In the genomic region with DNA sequence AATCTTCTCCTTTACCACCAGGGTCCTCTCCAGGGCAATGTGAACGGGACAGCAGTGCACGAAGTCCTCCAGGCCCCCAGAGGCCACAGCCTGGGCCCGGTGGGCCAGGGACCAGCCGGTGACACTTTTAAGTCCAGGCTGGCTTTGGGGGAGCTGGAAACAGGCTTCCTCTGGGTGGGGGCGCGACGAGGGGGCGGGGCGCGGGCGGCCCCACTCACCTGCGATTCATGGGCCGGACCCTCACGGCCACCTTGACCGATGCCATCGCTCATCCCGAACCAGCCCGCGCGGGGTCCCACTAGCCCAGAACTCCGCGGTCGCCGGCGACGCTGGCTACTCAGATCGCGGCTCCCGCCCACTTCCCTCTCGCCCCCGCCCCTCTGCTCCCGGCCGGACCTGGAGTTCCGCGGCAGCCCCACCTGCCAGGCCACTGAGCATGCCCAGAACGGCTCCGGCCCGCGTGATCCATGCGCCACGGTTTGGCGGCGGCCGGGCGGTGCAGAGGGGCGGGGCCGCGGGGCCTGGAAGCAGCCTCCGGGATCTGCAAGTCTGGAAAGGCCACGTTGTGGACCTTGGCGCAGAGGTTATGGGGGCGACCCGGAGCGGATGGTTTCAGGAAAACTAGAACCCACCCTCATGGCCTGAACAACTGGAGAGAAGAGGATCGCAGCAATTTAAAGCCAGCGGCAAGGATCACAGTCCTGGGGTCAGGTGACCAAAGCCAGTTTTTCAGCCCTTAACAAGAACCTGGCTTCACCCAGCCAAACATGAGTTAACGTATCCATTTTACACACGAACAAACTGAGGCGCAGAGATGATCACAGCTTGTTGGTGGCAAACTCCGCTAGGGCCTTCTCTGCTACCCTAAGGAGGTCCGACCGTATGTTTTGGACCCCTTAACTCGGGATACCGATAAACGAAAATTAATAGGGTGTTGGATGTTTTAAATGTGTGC, we compare ENCODE assay signal across 1 cellular context.
A peak's percentile ranks its signal among the peaks of the same experiment; 100 is the strongest.
TF ChIP-seq lines count a peak whose summit lies in the region.

A gene with protein sequence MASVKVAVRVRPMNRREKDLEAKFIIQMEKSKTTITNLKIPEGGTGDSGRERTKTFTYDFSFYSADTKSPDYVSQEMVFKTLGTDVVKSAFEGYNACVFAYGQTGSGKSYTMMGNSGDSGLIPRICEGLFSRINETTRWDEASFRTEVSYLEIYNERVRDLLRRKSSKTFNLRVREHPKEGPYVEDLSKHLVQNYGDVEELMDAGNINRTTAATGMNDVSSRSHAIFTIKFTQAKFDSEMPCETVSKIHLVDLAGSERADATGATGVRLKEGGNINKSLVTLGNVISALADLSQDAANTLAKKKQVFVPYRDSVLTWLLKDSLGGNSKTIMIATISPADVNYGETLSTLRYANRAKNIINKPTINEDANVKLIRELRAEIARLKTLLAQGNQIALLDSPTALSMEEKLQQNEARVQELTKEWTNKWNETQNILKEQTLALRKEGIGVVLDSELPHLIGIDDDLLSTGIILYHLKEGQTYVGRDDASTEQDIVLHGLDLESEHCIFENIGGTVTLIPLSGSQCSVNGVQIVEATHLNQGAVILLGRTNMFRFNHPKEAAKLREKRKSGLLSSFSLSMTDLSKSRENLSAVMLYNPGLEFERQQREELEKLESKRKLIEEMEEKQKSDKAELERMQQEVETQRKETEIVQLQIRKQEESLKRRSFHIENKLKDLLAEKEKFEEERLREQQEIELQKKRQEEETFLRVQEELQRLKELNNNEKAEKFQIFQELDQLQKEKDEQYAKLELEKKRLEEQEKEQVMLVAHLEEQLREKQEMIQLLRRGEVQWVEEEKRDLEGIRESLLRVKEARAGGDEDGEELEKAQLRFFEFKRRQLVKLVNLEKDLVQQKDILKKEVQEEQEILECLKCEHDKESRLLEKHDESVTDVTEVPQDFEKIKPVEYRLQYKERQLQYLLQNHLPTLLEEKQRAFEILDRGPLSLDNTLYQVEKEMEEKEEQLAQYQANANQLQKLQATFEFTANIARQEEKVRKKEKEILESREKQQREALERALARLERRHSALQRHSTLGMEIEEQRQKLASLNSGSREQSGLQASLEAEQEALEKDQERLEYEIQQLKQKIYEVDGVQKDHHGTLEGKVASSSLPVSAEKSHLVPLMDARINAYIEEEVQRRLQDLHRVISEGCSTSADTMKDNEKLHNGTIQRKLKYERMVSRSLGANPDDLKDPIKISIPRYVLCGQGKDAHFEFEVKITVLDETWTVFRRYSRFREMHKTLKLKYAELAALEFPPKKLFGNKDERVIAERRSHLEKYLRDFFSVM (N-terminal part only) (minus strand): TSS at position 438 of the 955 bp plus-strand sequence. CDS start 173 bp downstream, at position 265.

TF ChIP-seq in HepG2, 621 proteins besides CTCF, POLR2A, EP300 and RAD21 (continued from another document and continues in another):
- TF ChIP-seq, protein P1, sequence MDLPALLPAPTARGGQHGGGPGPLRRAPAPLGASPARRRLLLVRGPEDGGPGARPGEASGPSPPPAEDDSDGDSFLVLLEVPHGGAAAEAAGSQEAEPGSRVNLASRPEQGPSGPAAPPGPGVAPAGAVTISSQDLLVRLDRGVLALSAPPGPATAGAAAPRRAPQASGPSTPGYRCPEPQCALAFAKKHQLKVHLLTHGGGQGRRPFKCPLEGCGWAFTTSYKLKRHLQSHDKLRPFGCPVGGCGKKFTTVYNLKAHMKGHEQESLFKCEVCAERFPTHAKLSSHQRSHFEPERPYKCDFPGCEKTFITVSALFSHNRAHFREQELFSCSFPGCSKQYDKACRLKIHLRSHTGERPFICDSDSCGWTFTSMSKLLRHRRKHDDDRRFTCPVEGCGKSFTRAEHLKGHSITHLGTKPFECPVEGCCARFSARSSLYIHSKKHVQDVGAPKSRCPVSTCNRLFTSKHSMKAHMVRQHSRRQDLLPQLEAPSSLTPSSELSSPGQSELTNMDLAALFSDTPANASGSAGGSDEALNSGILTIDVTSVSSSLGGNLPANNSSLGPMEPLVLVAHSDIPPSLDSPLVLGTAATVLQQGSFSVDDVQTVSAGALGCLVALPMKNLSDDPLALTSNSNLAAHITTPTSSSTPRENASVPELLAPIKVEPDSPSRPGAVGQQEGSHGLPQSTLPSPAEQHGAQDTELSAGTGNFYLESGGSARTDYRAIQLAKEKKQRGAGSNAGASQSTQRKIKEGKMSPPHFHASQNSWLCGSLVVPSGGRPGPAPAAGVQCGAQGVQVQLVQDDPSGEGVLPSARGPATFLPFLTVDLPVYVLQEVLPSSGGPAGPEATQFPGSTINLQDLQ (CRISPR knock-in tag; IDR thresholded peaks at IDR 0.05): no peak
- TF ChIP-seq ZNF547 (CRISPR knock-in tag; IDR thresholded peaks at IDR 0.05) (peak; percentile 96), ZNF670 (CRISPR knock-in tag; IDR thresholded peaks at IDR 0.05; ENCODE audit: borderline replicate concordance) (peak; percentile 100), GLI4 (CRISPR knock-in tag; IDR thresholded peaks at IDR 0.05; ENCODE audit: borderline replicate concordance) (no peak; the same call in none of the 2 replicates), ISX (CRISPR knock-in tag; conservative IDR thresholded peaks at IDR 0.05) (no peak), SMAD3 (CRISPR knock-in tag; IDR thresholded peaks at IDR 0.05) (peak; percentile 93), NCOA1 (CRISPR knock-in tag; IDR thresholded peaks at IDR 0.05) (peak; percentile 93; the same call in 1 of the 2 replicates), THYN1 (CRISPR knock-in tag; IDR thresholded peaks at IDR 0.05; ENCODE audit: borderline replicate concordance, low read depth) (peak; percentile 66; the same call in 1 of the 2 replicates), IRF2 (CRISPR knock-in tag; IDR thresholded peaks at IDR 0.05) (peak; percentile 95; the same call in 1 of the 2 replicates), RFX5 (IDR thresholded peaks at IDR 0.05; ENCODE audit: low read depth, low read length) (peak; percentile 72), GTF3A (CRISPR knock-in tag; conservative IDR thresholded peaks at IDR 0.05) (no peak), ZNF761 (CRISPR knock-in tag; conservative IDR thresholded peaks at IDR 0.05) (0 out of 2 replicates have a peak, but pooled peaks have one; percentile 44), PAF1 (CRISPR knock-in tag; IDR thresholded peaks at IDR 0.05) (no peak), BHLHE40 (IDR thresholded peaks at IDR 0.05; ENCODE audit: low read length) (peak; percentile 55), AKAP8 (CRISPR knock-in tag; IDR thresholded peaks at IDR 0.05) (0 out of 2 replicates have a peak, but pooled peaks have one; percentile 34), ZFP1 (CRISPR knock-in tag; IDR thresholded peaks at IDR 0.05) (peak; percentile 80; the same call in 1 of the 2 replicates), JUN (CRISPR knock-in tag; IDR thresholded peaks at IDR 0.05) (0 out of 2 replicates have a peak, but pooled peaks have one; percentile 24), KLF13 (CRISPR knock-in tag; IDR thresholded peaks at IDR 0.05) (no peak), SNRNP70 (IDR thresholded peaks at IDR 0.05; ENCODE audit: low read depth, low read length) (no peak), ZNF274 (CRISPR knock-in tag; IDR thresholded peaks at IDR 0.05) (peak; percentile 99; the same call in 1 of the 2 replicates)
- TF ChIP-seq, protein P2, sequence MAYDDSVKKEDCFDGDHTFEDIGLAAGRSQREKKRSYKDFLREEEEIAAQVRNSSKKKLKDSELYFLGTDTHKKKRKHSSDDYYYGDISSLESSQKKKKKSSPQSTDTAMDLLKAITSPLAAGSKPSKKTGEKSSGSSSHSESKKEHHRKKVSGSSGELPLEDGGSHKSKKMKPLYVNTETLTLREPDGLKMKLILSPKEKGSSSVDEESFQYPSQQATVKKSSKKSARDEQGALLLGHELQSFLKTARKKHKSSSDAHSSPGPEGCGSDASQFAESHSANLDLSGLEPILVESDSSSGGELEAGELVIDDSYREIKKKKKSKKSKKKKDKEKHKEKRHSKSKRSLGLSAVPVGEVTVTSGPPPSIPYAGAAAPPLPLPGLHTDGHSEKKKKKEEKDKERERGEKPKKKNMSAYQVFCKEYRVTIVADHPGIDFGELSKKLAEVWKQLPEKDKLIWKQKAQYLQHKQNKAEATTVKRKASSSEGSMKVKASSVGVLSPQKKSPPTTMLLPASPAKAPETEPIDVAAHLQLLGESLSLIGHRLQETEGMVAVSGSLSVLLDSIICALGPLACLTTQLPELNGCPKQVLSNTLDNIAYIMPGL (CRISPR knock-in tag; IDR thresholded peaks at IDR 0.05; ENCODE audit: borderline replicate concordance in 1 of 2, low read depth in 1 of 2): peak; percentile 93 to 95
- TF ChIP-seq, protein P3, sequence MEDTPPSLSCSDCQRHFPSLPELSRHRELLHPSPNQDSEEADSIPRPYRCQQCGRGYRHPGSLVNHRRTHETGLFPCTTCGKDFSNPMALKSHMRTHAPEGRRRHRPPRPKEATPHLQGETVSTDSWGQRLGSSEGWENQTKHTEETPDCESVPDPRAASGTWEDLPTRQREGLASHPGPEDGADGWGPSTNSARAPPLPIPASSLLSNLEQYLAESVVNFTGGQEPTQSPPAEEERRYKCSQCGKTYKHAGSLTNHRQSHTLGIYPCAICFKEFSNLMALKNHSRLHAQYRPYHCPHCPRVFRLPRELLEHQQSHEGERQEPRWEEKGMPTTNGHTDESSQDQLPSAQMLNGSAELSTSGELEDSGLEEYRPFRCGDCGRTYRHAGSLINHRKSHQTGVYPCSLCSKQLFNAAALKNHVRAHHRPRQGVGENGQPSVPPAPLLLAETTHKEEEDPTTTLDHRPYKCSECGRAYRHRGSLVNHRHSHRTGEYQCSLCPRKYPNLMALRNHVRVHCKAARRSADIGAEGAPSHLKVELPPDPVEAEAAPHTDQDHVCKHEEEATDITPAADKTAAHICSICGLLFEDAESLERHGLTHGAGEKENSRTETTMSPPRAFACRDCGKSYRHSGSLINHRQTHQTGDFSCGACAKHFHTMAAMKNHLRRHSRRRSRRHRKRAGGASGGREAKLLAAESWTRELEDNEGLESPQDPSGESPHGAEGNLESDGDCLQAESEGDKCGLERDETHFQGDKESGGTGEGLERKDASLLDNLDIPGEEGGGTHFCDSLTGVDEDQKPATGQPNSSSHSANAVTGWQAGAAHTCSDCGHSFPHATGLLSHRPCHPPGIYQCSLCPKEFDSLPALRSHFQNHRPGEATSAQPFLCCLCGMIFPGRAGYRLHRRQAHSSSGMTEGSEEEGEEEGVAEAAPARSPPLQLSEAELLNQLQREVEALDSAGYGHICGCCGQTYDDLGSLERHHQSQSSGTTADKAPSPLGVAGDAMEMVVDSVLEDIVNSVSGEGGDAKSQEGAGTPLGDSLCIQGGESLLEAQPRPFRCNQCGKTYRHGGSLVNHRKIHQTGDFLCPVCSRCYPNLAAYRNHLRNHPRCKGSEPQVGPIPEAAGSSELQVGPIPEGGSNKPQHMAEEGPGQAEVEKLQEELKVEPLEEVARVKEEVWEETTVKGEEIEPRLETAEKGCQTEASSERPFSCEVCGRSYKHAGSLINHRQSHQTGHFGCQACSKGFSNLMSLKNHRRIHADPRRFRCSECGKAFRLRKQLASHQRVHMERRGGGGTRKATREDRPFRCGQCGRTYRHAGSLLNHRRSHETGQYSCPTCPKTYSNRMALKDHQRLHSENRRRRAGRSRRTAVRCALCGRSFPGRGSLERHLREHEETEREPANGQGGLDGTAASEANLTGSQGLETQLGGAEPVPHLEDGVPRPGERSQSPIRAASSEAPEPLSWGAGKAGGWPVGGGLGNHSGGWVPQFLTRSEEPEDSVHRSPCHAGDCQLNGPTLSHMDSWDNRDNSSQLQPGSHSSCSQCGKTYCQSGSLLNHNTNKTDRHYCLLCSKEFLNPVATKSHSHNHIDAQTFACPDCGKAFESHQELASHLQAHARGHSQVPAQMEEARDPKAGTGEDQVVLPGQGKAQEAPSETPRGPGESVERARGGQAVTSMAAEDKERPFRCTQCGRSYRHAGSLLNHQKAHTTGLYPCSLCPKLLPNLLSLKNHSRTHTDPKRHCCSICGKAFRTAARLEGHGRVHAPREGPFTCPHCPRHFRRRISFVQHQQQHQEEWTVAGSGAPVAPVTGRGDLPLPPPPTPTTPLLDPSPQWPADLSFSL (CRISPR knock-in tag; IDR thresholded peaks at IDR 0.05): peak; percentile 59; the same call in 1 of the 2 replicates
- TF ChIP-seq, protein P4, sequence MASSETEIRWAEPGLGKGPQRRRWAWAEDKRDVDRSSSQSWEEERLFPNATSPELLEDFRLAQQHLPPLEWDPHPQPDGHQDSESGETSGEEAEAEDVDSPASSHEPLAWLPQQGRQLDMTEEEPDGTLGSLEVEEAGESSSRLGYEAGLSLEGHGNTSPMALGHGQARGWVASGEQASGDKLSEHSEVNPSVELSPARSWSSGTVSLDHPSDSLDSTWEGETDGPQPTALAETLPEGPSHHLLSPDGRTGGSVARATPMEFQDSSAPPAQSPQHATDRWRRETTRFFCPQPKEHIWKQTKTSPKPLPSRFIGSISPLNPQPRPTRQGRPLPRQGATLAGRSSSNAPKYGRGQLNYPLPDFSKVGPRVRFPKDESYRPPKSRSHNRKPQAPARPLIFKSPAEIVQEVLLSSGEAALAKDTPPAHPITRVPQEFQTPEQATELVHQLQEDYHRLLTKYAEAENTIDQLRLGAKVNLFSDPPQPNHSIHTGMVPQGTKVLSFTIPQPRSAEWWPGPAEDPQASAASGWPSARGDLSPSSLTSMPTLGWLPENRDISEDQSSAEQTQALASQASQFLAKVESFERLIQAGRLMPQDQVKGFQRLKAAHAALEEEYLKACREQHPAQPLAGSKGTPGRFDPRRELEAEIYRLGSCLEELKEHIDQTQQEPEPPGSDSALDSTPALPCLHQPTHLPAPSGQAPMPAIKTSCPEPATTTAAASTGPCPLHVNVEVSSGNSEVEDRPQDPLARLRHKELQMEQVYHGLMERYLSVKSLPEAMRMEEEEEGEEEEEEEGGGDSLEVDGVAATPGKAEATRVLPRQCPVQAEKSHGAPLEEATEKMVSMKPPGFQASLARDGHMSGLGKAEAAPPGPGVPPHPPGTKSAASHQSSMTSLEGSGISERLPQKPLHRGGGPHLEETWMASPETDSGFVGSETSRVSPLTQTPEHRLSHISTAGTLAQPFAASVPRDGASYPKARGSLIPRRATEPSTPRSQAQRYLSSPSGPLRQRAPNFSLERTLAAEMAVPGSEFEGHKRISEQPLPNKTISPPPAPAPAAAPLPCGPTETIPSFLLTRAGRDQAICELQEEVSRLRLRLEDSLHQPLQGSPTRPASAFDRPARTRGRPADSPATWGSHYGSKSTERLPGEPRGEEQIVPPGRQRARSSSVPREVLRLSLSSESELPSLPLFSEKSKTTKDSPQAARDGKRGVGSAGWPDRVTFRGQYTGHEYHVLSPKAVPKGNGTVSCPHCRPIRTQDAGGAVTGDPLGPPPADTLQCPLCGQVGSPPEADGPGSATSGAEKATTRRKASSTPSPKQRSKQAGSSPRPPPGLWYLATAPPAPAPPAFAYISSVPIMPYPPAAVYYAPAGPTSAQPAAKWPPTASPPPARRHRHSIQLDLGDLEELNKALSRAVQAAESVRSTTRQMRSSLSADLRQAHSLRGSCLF (CRISPR knock-in tag; IDR thresholded peaks at IDR 0.05; ENCODE audit: borderline replicate concordance): peak; percentile 59; the same call in 1 of the 2 replicates
